In genomic region chr9:114906922-114907571, GRCh38 we compare ENCODE assay signal across 8 cellular contexts. TPM values are rescaled to one million over a fixed set of nuclear protein-coding genes. Genes with fewer than 3 reads are reported as not detected.
A peak's percentile ranks its signal among the peaks of the same experiment; 100 is the strongest.
DNase-seq lines count a peak whose midpoint lies in the region; ATAC-seq and TF ChIP-seq lines count a peak whose summit lies in the region.

No MANE protein-coding gene starts in this region.

- H3K4me2 ChIP-seq in trophoblast cell (ENCODE audit: low read length): no peak overlapping the region

- H4K91ac ChIP-seq in trophoblast cell (ENCODE audit: low read depth, low read length): peak overlapping the region; percentile 99

- H3K9me3 ChIP-seq in trophoblast cell (ENCODE audit: insufficient read depth, low read depth, low read length): no peaks in the 10 kb centered on the region

- H3K4ac ChIP-seq in trophoblast cell (ENCODE audit: low read depth, low read length): peak overlapping the region; percentile 43

- H3K4me3 ChIP-seq in trophoblast cell (ENCODE audit: low read depth, low read length): no peak overlapping the region

- no peak for TF ChIP-seq POLR2A in erythroblast (IDR thresholded peaks at IDR 0.05; ENCODE audit: low read length)

- peak; percentile 76 for TF ChIP-seq CTCF in LNCAP (IDR thresholded peaks at IDR 0.05)

- H3K79me2 ChIP-seq in trophoblast cell (ENCODE audit: control insufficient read depth, insufficient read depth, low read length, poor library complexity): peaks cover 8% of the 10 kb centered on the region

- peak overlapping the region; percentile 82 for H4K8ac ChIP-seq in trophoblast cell (ENCODE audit: low read depth, low read length)

- peak overlapping the region; percentile 98 for H3K14ac ChIP-seq in trophoblast cell (ENCODE audit: low read length)

- no CpG with 5 or more reads among the region's 7 CpGs for WGBS in trophoblast cell (ENCODE audit: extremely low coverage, insufficient coverage, insufficient read length)

- H2BK120ac ChIP-seq in trophoblast cell (ENCODE audit: insufficient read depth, low read length, poor library complexity): peak overlapping the region; percentile 94

- H4K12ac ChIP-seq in trophoblast cell (ENCODE audit: low read depth, low read length): no peak overlapping the region

- peak overlapping the region; percentile 79 for H3K18ac ChIP-seq in trophoblast cell (ENCODE audit: low read length)

- DNase-seq in activated CD4-positive, alpha-beta T cell treated with anti-CD3 and anti-CD28 coated beads for 48 hours: peak; percentile 44
- no peak for DNase-seq in activated CD4-positive, alpha-beta T cell treated with anti-CD3 and anti-CD28 coated beads for 4 hours
- DNase-seq in erythroblast (lab: John Stamatoyannopoulos, UW) (peak; percentile 3 to 16), trophoblast cell (peak; percentile 50 to 71), pons (ENCODE audit: low spot score) (no peak)

- peaks cover 43% of the 10 kb centered on the region for H3K79me1 ChIP-seq in trophoblast cell (ENCODE audit: low read length)

- peak overlapping the region; percentile 90 for H2BK5ac ChIP-seq in trophoblast cell (ENCODE audit: low read depth, low read length, poor library complexity)

- peak overlapping the region; percentile 94 for H2AK5ac ChIP-seq in trophoblast cell (ENCODE audit: low read length)

- H3K27ac ChIP-seq in trophoblast cell (ENCODE audit: low read depth, low read length): peak overlapping the region; percentile 96

- H2BK12ac ChIP-seq in trophoblast cell (ENCODE audit: low read length): peak overlapping the region; percentile 97

- no peaks in the 10 kb centered on the region for H3K27me3 ChIP-seq in trophoblast cell (ENCODE audit: insufficient read depth, low read length)

- H3K4me1 ChIP-seq in trophoblast cell (ENCODE audit: control insufficient read depth in 1 of 2, insufficient read depth in 2 of 2, low read length in 2 of 2): peaks cover 18 to 35% of the 10 kb centered on the region in 2 experiments

- ATAC-seq in SK-N-SH treated with all-trans-retinoic acid at 6 μM for 48 hours (peak; percentile 84), GM21723 (IDR thresholded peaks at IDR 0.05; ENCODE audit: unreplicated experiment) (no peak)

- H3K23ac ChIP-seq in trophoblast cell (ENCODE audit: low read length): peak overlapping the region; percentile 19

- H3K36me3 ChIP-seq in trophoblast cell (ENCODE audit: control insufficient read depth in 1 of 2, insufficient read depth in 2 of 2, low read length in 2 of 2): no peaks in the 10 kb centered on the region

- peak overlapping the region; percentile 44 for H3K9ac ChIP-seq in trophoblast cell (ENCODE audit: low read length)

- H2AFZ ChIP-seq in trophoblast cell (ENCODE audit: insufficient read depth, low read length, poor library complexity): peak overlapping the region; percentile 26

TF ChIP-seq in SK-N-SH treated with all-trans-retinoic acid at 6 μM for 48 hours, 23 proteins besides CTCF, POLR2A, EP300 and RAD21:
- TF ChIP-seq ZNF8 (CRISPR knock-in tag; IDR thresholded peaks at IDR 0.05): no peak
- no peak for TF ChIP-seq ARNTL (CRISPR knock-in tag; IDR thresholded peaks at IDR 0.05; ENCODE audit: borderline replicate concordance, low read depth)
- TF ChIP-seq PPARA (CRISPR knock-in tag; IDR thresholded peaks at IDR 0.05; ENCODE audit: borderline replicate concordance): no peak
- no peak for TF ChIP-seq OSR1 (CRISPR knock-in tag; IDR thresholded peaks at IDR 0.05)
- no peak for TF ChIP-seq POU6F1 (CRISPR knock-in tag; IDR thresholded peaks at IDR 0.05; ENCODE audit: borderline replicate concordance, low read depth)
- no peak for TF ChIP-seq TOX (CRISPR knock-in tag; IDR thresholded peaks at IDR 0.05; ENCODE audit: borderline replicate concordance)
- TF ChIP-seq CSDC2 (CRISPR knock-in tag; IDR thresholded peaks at IDR 0.05): no peak
- TF ChIP-seq RARB (CRISPR knock-in tag; IDR thresholded peaks at IDR 0.05): no peak
- TF ChIP-seq CSRNP3 (CRISPR knock-in tag; IDR thresholded peaks at IDR 0.05): no peak
- no peak for TF ChIP-seq PATZ1 (CRISPR knock-in tag; IDR thresholded peaks at IDR 0.05; ENCODE audit: borderline replicate concordance)
- TF ChIP-seq ZFP3 (CRISPR knock-in tag; IDR thresholded peaks at IDR 0.05): no peak
- TF ChIP-seq GLIS3 (CRISPR knock-in tag; IDR thresholded peaks at IDR 0.05): no peak
- no peak for TF ChIP-seq ZNF70 (CRISPR knock-in tag; IDR thresholded peaks at IDR 0.05)
- no peak for TF ChIP-seq SNAI2 (CRISPR knock-in tag; IDR thresholded peaks at IDR 0.05)
- no peak for TF ChIP-seq ZC3H10 (CRISPR knock-in tag; IDR thresholded peaks at IDR 0.05)
- TF ChIP-seq ESRRG (CRISPR knock-in tag; IDR thresholded peaks at IDR 0.05): no peak
- TF ChIP-seq ISL1 (CRISPR knock-in tag; IDR thresholded peaks at IDR 0.05): no peak
- no peak for TF ChIP-seq CREB5 (CRISPR knock-in tag; IDR thresholded peaks at IDR 0.05; ENCODE audit: low read depth)
- no peak for TF ChIP-seq TCF4 (CRISPR knock-in tag; IDR thresholded peaks at IDR 0.05; ENCODE audit: borderline replicate concordance)
- no peak for TF ChIP-seq BACH2 (CRISPR knock-in tag; IDR thresholded peaks at IDR 0.05; ENCODE audit: borderline replicate concordance)

RNA-seq across cellular contexts. Expression of gene TNFSF8, which starts 23.3 kb away (rescaled TPM):
- polyA plus RNA-seq in trophoblast cell (2013): 1.1 and 1.8 TPM in 2 replicates

Comparison
In these comparisons a context has a peak if more than half of its experiments do, and no peak if none do; other contexts are left out.
1. DNase-seq: peak in activated CD4-positive, alpha-beta T cell treated with anti-CD3 and anti-CD28 coated beads for 48 hours (single experiment), erythroblast (2 of 2) and trophoblast cell (2 of 2); none in activated CD4-positive, alpha-beta T cell treated with anti-CD3 and anti-CD28 coated beads for 4 hours (0 of 2) and pons (single experiment).